17 cellular contexts compared by ENCODE assay signal in genomic region chr14:38047518-38047917, GRCh38.
A peak's percentile ranks its signal among the peaks of the same experiment; 100 is the strongest.
DNase-seq lines count a peak whose midpoint lies in the region; ATAC-seq and TF ChIP-seq lines count a peak whose summit lies in the region.
"Had no signal": no experiment of that assay in that cellular context is flagged by ENCODE, and none has a peak within 500 bp of the region (broad histone marks: within the 10 kb centered on the region; RNA-seq: fewer than 3 reads in every experiment).

No MANE protein-coding gene starts in this region.

- H3K36me3 ChIP-seq in OCI-LY1 (ENCODE audit: insufficient read depth, low read length): no peaks in the 10 kb centered on the region
- no peaks in the 10 kb centered on the region for H3K36me3 ChIP-seq in left lung
- H3K36me3 ChIP-seq in thyroid gland: no peaks in the 10 kb centered on the region
- H3K36me3 ChIP-seq in neuronal stem cell (replicated peaks in 1 of 2; ENCODE audit: control insufficient read depth in 2 of 2, insufficient read depth in 2 of 2, low read length in 2 of 2): no peaks in the 10 kb centered on the region

- H2BK120ac ChIP-seq in neuronal stem cell (ENCODE audit: low read depth, low read length): no peak overlapping the region

- intact Hi-C loops in left lung (cut with DNase I) (no loop called here), thyroid gland (cut with DNase I) (no loop called here)

- TF ChIP-seq CTCF in OCI-LY1 (IDR thresholded peaks at IDR 0.05; ENCODE audit: low read length): no peak
- no peak for TF ChIP-seq CTCF in left lung (IDR thresholded peaks at IDR 0.05)
- no peak for TF ChIP-seq CTCF in thyroid gland (IDR thresholded peaks at IDR 0.05)

- H2AK5ac ChIP-seq in neuronal stem cell (ENCODE audit: low read depth, low read length): no peak overlapping the region

- no peak overlapping the region for H3K14ac ChIP-seq in neuronal stem cell (ENCODE audit: low read length)

- DNase-seq in LHCN-M2 (ENCODE audit: low read depth) (peak; percentile 5), left lung (no peak), thyroid gland (peak; percentile 4 to 35), neuronal stem cell (ENCODE audit: low spot score) (no peak)
- DNase-seq in activated naive CD4-positive, alpha-beta T cell treated with anti-CD3 and anti-CD28 coated beads, Interleukin-2, amount 50 U/mL, for 16 hours: no peak
- DNase-seq: DND-41, GM23248, HCEC 1CT, MV-4-11, NCI-H1694 treated with DMSO at 0.1 percent for 48 hours, NCI-H345, NCI-H526, SHP77 had no signal

- H2AFZ ChIP-seq in OCI-LY1 (ENCODE audit: low read length) (peak overlapping the region; percentile 35; the same call in 1 of the 2 replicates), neuronal stem cell (ENCODE audit: low read length) (no peak overlapping the region)
- H2AFZ ChIP-seq: GM23248 had no signal

- no peaks in the 10 kb centered on the region for H4K20me1 ChIP-seq in OCI-LY1 (ENCODE audit: insufficient read depth, low read length)

- H4K8ac ChIP-seq in neuronal stem cell (ENCODE audit: low read depth, low read length): no peak overlapping the region

- no peak overlapping the region for H2BK5ac ChIP-seq in neuronal stem cell (ENCODE audit: low read length)

- H3K4ac ChIP-seq in neuronal stem cell (ENCODE audit: low read length): no peak overlapping the region

- H3K27ac ChIP-seq in OCI-LY1 (ENCODE audit: low read depth, low read length, poor library complexity, severe bottlenecking): peak overlapping the region; percentile 19
- peak overlapping the region in 1 of 2 donors; percentile 13 for H3K27ac ChIP-seq in left lung
- no peak overlapping the region for H3K27ac ChIP-seq in thyroid gland
- no peak overlapping the region for H3K27ac ChIP-seq in neuronal stem cell (replicated peaks; ENCODE audit: low read length)
- H3K27ac ChIP-seq: GM23248, SK-N-MC had no signal

- H3K18ac ChIP-seq in neuronal stem cell (ENCODE audit: low read length): no peak overlapping the region

- no peak overlapping the region for H4K91ac ChIP-seq in neuronal stem cell (ENCODE audit: low read depth, low read length, poor library complexity)

- H3K4me3 ChIP-seq in OCI-LY1 (ENCODE audit: low read depth, low read length, poor library complexity, severe bottlenecking): no peak overlapping the region
- H3K4me3 ChIP-seq in left lung: no peak overlapping the region
- H3K4me3 ChIP-seq in thyroid gland (replicated peaks in 1 of 3): no peak overlapping the region
- no peak overlapping the region for H3K4me3 ChIP-seq in neuronal stem cell (ENCODE audit: low read length in 2 of 2)
- H3K4me3 ChIP-seq: GM23248, K562, SK-N-MC had no signal

- no peak overlapping the region for H2BK15ac ChIP-seq in neuronal stem cell (ENCODE audit: low read length)

- H3K4me1 ChIP-seq in OCI-LY1 (ENCODE audit: insufficient read depth, low read length, severe bottlenecking): peaks cover 43% of the 10 kb centered on the region
- no peaks in the 10 kb centered on the region for H3K4me1 ChIP-seq in left lung
- H3K4me1 ChIP-seq in thyroid gland: no peaks in the 10 kb centered on the region
- no peaks in the 10 kb centered on the region for H3K4me1 ChIP-seq in neuronal stem cell (ENCODE audit: control insufficient read depth in 2 of 2, insufficient read depth in 1 of 2, low read depth in 1 of 2, low read length in 2 of 2)

- no peak overlapping the region for H2BK12ac ChIP-seq in neuronal stem cell (ENCODE audit: low read length)

- H3K79me2 ChIP-seq in OCI-LY1 (ENCODE audit: insufficient read depth, low read length): no peaks in the 10 kb centered on the region

- H3K27me3 ChIP-seq in OCI-LY1 (ENCODE audit: insufficient read depth, low read length) (no peaks in the 10 kb centered on the region), left lung (no peaks in the 10 kb centered on the region), thyroid gland (no peaks in the 10 kb centered on the region), neuronal stem cell (ENCODE audit: control insufficient read depth in 3 of 3, insufficient read depth in 3 of 3, low read depth in 1 of 3, low read length in 3 of 3) (no peaks in the 10 kb centered on the region)

- H3K23ac ChIP-seq in neuronal stem cell (ENCODE audit: low read depth, low read length, poor library complexity): no peak overlapping the region

- H3F3A ChIP-seq in OCI-LY1 (ENCODE audit: insufficient read depth, low read length): no peaks in the 10 kb centered on the region

- 68 to 69% methylated on average over 1 of the region's 1 CpG for WGBS in thyroid gland, 2 donors
- no CpG with 5 or more reads among the region's 1 CpG for WGBS in neuronal stem cell (ENCODE audit: extremely low coverage in 2 of 2, insufficient read length in 2 of 2, insufficient replicate concordance in 1 of 2), 2 donors

- no peak for TF ChIP-seq POLR2A in thyroid gland (IDR thresholded peaks at IDR 0.05)

- H3K9ac ChIP-seq in OCI-LY1 (ENCODE audit: low read length) (no peak overlapping the region), neuronal stem cell (ENCODE audit: low read depth, low read length, poor library complexity) (no peak overlapping the region)
- H3K9ac ChIP-seq: GM23248 had no signal

- H3K4me2 ChIP-seq in OCI-LY1 (ENCODE audit: low read length): no peak overlapping the region
- H3K4me2 ChIP-seq in neuronal stem cell (ENCODE audit: insufficient read depth, low read length, poor library complexity, severe bottlenecking): no peak overlapping the region

- H3K9me3 ChIP-seq in OCI-LY1 (ENCODE audit: low read length) (peaks cover 6% of the 10 kb centered on the region; the same call in 1 of the 2 replicates), left lung (no peaks in the 10 kb centered on the region), thyroid gland (no peaks in the 10 kb centered on the region), neuronal stem cell (replicated peaks in 1 of 2; ENCODE audit: control insufficient read depth in 2 of 2, insufficient read depth in 1 of 2, low read depth in 1 of 2, low read length in 2 of 2) (no peaks in the 10 kb centered on the region)

- no peaks in the 10 kb centered on the region for H3K79me1 ChIP-seq in neuronal stem cell (ENCODE audit: low read depth, low read length)

- ATAC-seq in left lung: peak; percentile 24
- ATAC-seq in GM19395 (IDR thresholded peaks at IDR 0.05; ENCODE audit: unreplicated experiment): no peak
- ATAC-seq: K562 had no signal

- H3K9me2 ChIP-seq in OCI-LY1 (ENCODE audit: low read depth, low read length): no peaks in the 10 kb centered on the region

Comparison
In these comparisons a context has a peak if more than half of its experiments do, and no peak if none do; other contexts are left out.
1. DNase-seq: peak in LHCN-M2 (single experiment) and thyroid gland (2 of 2); none in left lung (0 of 2), neuronal stem cell (single experiment) and activated naive CD4-positive, alpha-beta T cell treated with anti-CD3 and anti-CD28 coated beads, Interleukin-2, amount 50 U/mL, for 16 hours (single experiment).